Comparison of ENCODE assay signal across 1 cellular context in the genomic region with DNA sequence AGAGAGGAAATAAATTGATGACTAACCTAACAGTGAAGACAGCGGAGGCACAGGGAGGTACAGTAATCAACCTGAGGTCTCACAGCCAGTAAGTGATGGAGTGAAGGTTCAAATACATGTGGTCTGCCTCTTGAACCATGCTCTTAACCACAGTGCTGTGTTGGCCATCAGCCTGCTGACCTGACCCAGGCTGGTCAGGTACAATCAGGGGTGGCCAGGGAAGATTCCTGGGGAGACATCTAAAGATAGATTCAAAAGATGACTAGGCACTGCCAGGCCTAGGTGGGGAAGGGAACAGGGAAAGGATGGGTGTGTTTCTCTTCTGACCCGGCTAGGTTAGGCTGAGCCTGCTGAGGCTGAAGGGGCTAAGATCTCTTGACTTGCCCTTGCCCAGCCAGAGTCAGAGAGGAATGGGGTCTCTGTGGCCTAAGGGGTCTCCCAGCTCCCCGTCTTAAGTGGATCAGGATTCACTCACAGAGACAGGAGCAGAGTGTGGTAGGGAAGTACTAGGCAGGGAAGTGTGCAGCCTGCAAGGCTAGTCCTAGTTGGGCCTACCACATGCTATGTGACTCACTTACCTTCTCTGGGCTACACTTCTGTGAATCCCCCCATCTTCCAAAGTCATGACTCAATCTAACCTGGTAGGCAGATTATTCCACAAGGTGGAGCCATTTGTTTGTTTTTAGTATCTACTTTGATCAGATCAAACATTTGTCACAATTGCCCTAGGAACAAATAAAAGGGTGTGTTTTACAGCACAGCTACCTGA.
TF ChIP-seq lines count a peak whose summit lies in the region.

No MANE protein-coding gene starts in this region.

TF ChIP-seq in IMR-90, 13 proteins besides CTCF, POLR2A, EP300 and RAD21 (continued from another document):
- no peak for TF ChIP-seq ELK1 (IDR thresholded peaks at IDR 0.05; ENCODE audit: borderline replicate concordance, low read depth, low read length)
- no peak for TF ChIP-seq BHLHE40 (IDR thresholded peaks at IDR 0.05; ENCODE audit: low read depth, low read length)
- TF ChIP-seq MAFK (IDR thresholded peaks at IDR 0.05; ENCODE audit: low read depth, low read length) = peak; percentile 11; the same call in 1 of the 2 replicates
- TF ChIP-seq RFX5 (IDR thresholded peaks at IDR 0.05; ENCODE audit: low read depth, low read length) = no peak
- peak; percentile 51; the same call in 1 of the 2 replicates for TF ChIP-seq SMC3 (IDR thresholded peaks at IDR 0.05; ENCODE audit: low read depth, low read length)
- TF ChIP-seq MXI1 (IDR thresholded peaks at IDR 0.05; ENCODE audit: borderline replicate concordance, low read depth, low read length) = no peak
- TF ChIP-seq NFE2L2 (IDR thresholded peaks at IDR 0.05; ENCODE audit: low read depth, low read length) = no peak
